ENCODE assay signal across 12 cellular contexts in genomic region chr20:56515657-56516381, GRCh38. TPM values are rescaled to one million over a fixed set of nuclear protein-coding genes. Genes with fewer than 3 reads are reported as not detected.
DNase-seq lines count a peak whose midpoint lies in the region; ATAC-seq and TF ChIP-seq lines count a peak whose summit lies in the region.
"Had no signal": no experiment of that assay in that cellular context is flagged by ENCODE, and none has a peak within 500 bp of the region (broad histone marks: within the 10 kb centered on the region; RNA-seq: fewer than 3 reads in every experiment).

No MANE protein-coding gene starts in this region.

- H3K4me1 Mint-ChIP-seq in activated CD8-positive, alpha-beta T cell treated with anti-CD3 and anti-CD28 coated beads, Interleukin-2, amount 10 ng/mL, durations not matched to agents 7 days and 5 days (ENCODE audit: low read depth) = no peaks in the 10 kb centered on the region
- no peaks in the 10 kb centered on the region for H3K4me1 Mint-ChIP-seq in activated CD8-positive, alpha-beta T cell treated with anti-CD3 and anti-CD28 coated beads for 36 hours (ENCODE audit: low read depth)
- no peaks in the 10 kb centered on the region for H3K4me1 Mint-ChIP-seq in natural killer cell
- H3K4me1 Mint-ChIP-seq: memory B cell had no signal

- CTCF ChIA-PET in activated CD8-positive, alpha-beta T cell treated with anti-CD3 and anti-CD28 coated beads, Interleukin-2, amount 10 ng/mL, durations not matched to agents 7 days and 5 days (lab: Charles Lee) = interaction anchor here (0.7 to 1.9 kb wide), 10 partner anchors 8 to 124 kb away, joined by 3 to 8 read pairs (median 4); partner anchors contain the start of genes AURKA, CASS4, CSTF1 and RTF2
- CTCF ChIA-PET in activated CD8-positive, alpha-beta T cell treated with anti-CD3 and anti-CD28 coated beads for 36 hours (lab: Charles Lee) = interaction anchor here (0.9 to 2.1 kb wide), 7 partner anchors 8 to 120 kb away, joined by 3 to 7 read pairs (median 3); no protein-coding TSS in a partner anchor

- peaks cover 64% of the 10 kb centered on the region for H3K36me3 Mint-ChIP-seq in activated CD8-positive, alpha-beta T cell treated with anti-CD3 and anti-CD28 coated beads, Interleukin-2, amount 10 ng/mL, durations not matched to agents 7 days and 5 days (ENCODE audit: low read depth)
- H3K36me3 Mint-ChIP-seq in activated CD8-positive, alpha-beta T cell treated with anti-CD3 and anti-CD28 coated beads for 36 hours (ENCODE audit: low read depth) = peaks cover 47% of the 10 kb centered on the region
- H3K36me3 Mint-ChIP-seq in natural killer cell = peaks cover 26% of the 10 kb centered on the region

- peak overlapping the region; percentile 50 for H3K27ac Mint-ChIP-seq in activated CD8-positive, alpha-beta T cell treated with anti-CD3 and anti-CD28 coated beads, Interleukin-2, amount 10 ng/mL, durations not matched to agents 7 days and 5 days
- H3K27ac Mint-ChIP-seq in activated CD8-positive, alpha-beta T cell treated with anti-CD3 and anti-CD28 coated beads for 36 hours = no peak overlapping the region
- peak overlapping the region in 1 of 2 donors; percentile 20 for H3K27ac Mint-ChIP-seq in natural killer cell
- H3K27ac Mint-ChIP-seq: memory B cell had no signal

- peaks cover 7% of the 10 kb centered on the region for H3K9me3 Mint-ChIP-seq in activated CD8-positive, alpha-beta T cell treated with anti-CD3 and anti-CD28 coated beads, Interleukin-2, amount 10 ng/mL, durations not matched to agents 7 days and 5 days (ENCODE audit: insufficient read depth)
- H3K9me3 Mint-ChIP-seq in activated CD8-positive, alpha-beta T cell treated with anti-CD3 and anti-CD28 coated beads for 36 hours = peaks cover 14% of the 10 kb centered on the region
- peaks cover 0 to 6% of the 10 kb centered on the region in 2 donors for H3K9me3 Mint-ChIP-seq in natural killer cell

- H3K27me3 Mint-ChIP-seq in activated CD8-positive, alpha-beta T cell treated with anti-CD3 and anti-CD28 coated beads, Interleukin-2, amount 10 ng/mL, durations not matched to agents 7 days and 5 days (ENCODE audit: low read depth) = no peaks in the 10 kb centered on the region
- no peaks in the 10 kb centered on the region for H3K27me3 Mint-ChIP-seq in activated CD8-positive, alpha-beta T cell treated with anti-CD3 and anti-CD28 coated beads for 36 hours
- no peaks in the 10 kb centered on the region for H3K27me3 Mint-ChIP-seq in natural killer cell (ENCODE audit: low read depth in 2 of 2)
- H3K27me3 Mint-ChIP-seq: memory B cell had no signal

- DNase-seq in activated CD8-positive, alpha-beta T cell treated with anti-CD3 and anti-CD28 coated beads, Interleukin-2, amount 10 ng/mL, durations not matched to agents 7 days and 5 days = no peak
- no peak for DNase-seq in activated CD8-positive, alpha-beta T cell treated with anti-CD3 and anti-CD28 coated beads for 36 hours
- DNase-seq in globus pallidus (ENCODE audit: low spot score) (peak; percentile 36), substantia nigra (lab: John Stamatoyannopoulos, UW) (peak in 1 of 49 donors; percentile 16), natural killer cell (no peak), 8988T (no peak)
- DNase-seq: activated CD4-positive, CD25-positive, alpha-beta regulatory T cell treated with anti-CD3 and anti-CD28 coated beads, Interleukin-2, amount 50 U/mL, for 72 hours; cortex of kidney had no signal

- no peak for TF ChIP-seq CTCF in activated CD8-positive, alpha-beta T cell treated with anti-CD3 and anti-CD28 coated beads for 36 hours (IDR thresholded peaks at IDR 0.05)
- TF ChIP-seq CTCF in natural killer cell (IDR thresholded peaks at IDR 0.05) = no peak

- no peak for ATAC-seq in activated CD8-positive, alpha-beta T cell treated with anti-CD3 and anti-CD28 coated beads, Interleukin-2, amount 10 ng/mL, durations not matched to agents 7 days and 5 days
- ATAC-seq in activated CD8-positive, alpha-beta T cell treated with anti-CD3 and anti-CD28 coated beads for 36 hours = no peak
- ATAC-seq in SK-N-SH treated with all-trans-retinoic acid at 6 μM for 48 hours (peak; percentile 50; the same call in 1 of the 3 replicates), natural killer cell (no peak), HG02571 (IDR thresholded peaks at IDR 0.05; ENCODE audit: unreplicated experiment) (no peak)

- peak overlapping the region; percentile 76 for H3K27ac ChIP-seq in substantia nigra (ENCODE audit: low read depth, low read length, poor library complexity, severe bottlenecking)
- H3K27ac ChIP-seq: BLaER1 treated with 17β-estradiol and CSF1 and Interleukin-3, amounts not matched to agents 10 nM and 100 nM had no signal

- POLR2A ChIA-PET in activated CD8-positive, alpha-beta T cell treated with anti-CD3 and anti-CD28 coated beads, Interleukin-2, amount 10 ng/mL, durations not matched to agents 7 days and 5 days (lab: Charles Lee) = no interaction called here
- POLR2A ChIA-PET in activated CD8-positive, alpha-beta T cell treated with anti-CD3 and anti-CD28 coated beads for 36 hours (lab: Charles Lee) = no interaction called here

- H3K4me3 Mint-ChIP-seq in activated CD8-positive, alpha-beta T cell treated with anti-CD3 and anti-CD28 coated beads, Interleukin-2, amount 10 ng/mL, durations not matched to agents 7 days and 5 days = no peak overlapping the region
- H3K4me3 Mint-ChIP-seq in activated CD8-positive, alpha-beta T cell treated with anti-CD3 and anti-CD28 coated beads for 36 hours = no peak overlapping the region
- H3K4me3 Mint-ChIP-seq in natural killer cell = no peak overlapping the region
- H3K4me3 Mint-ChIP-seq: memory B cell had no signal

- intact Hi-C loops in activated CD8-positive, alpha-beta T cell treated with anti-CD3 and anti-CD28 coated beads for 36 hours (cut with micrococcal nuclease) = no loop called here
- intact Hi-C loops in natural killer cell (cut with micrococcal nuclease) = loop anchor here (1.0 kb wide), 1 partner anchor 116 kb away; no protein-coding TSS in a partner anchor

TF ChIP-seq in SK-N-SH treated with all-trans-retinoic acid at 6 μM for 48 hours, 23 proteins besides CTCF, POLR2A, EP300 and RAD21:
- no peak for TF ChIP-seq ESRRG (CRISPR knock-in tag; IDR thresholded peaks at IDR 0.05)
- no peak for TF ChIP-seq RARB (CRISPR knock-in tag; IDR thresholded peaks at IDR 0.05)
- no peak for TF ChIP-seq CSRNP3 (CRISPR knock-in tag; IDR thresholded peaks at IDR 0.05)
- TF ChIP-seq POU6F1 (CRISPR knock-in tag; IDR thresholded peaks at IDR 0.05; ENCODE audit: borderline replicate concordance, low read depth) = no peak
- no peak for TF ChIP-seq TOX (CRISPR knock-in tag; IDR thresholded peaks at IDR 0.05; ENCODE audit: borderline replicate concordance)

RNA-seq across cellular contexts. Expression of gene FAM209A, which starts 8.7 kb away (rescaled TPM):
- total RNA-seq in activated CD8-positive, alpha-beta T cell treated with anti-CD3 and anti-CD28 coated beads, Interleukin-2, amount 10 ng/mL, durations not matched to agents 7 days and 5 days = 1 to 10 TPM; 1.6 to 2.1 TPM
- 1 to 10 TPM in 1 of 2 experiments, under 1 TPM in 1; 0.83 to 1.1 TPM for total RNA-seq in activated CD8-positive, alpha-beta T cell treated with anti-CD3 and anti-CD28 coated beads for 36 hours
- total RNA-seq in natural killer cell = 1 to 10 TPM; 4.0 to 5.6 (median 5.4) TPM

RNA-seq across cellular contexts. Expression of gene FAM209B, which starts 17.2 kb away (rescaled TPM):
- total RNA-seq in activated CD8-positive, alpha-beta T cell treated with anti-CD3 and anti-CD28 coated beads, Interleukin-2, amount 10 ng/mL, durations not matched to agents 7 days and 5 days = 1 to 10 TPM in 1 of 2 experiments, under 1 TPM in 1; 0.45 to 1.1 TPM
- 1 to 10 TPM in 1 of 2 experiments, not detected in 1; 1.0 TPM for total RNA-seq in activated CD8-positive, alpha-beta T cell treated with anti-CD3 and anti-CD28 coated beads for 36 hours
- total RNA-seq in natural killer cell = 1 to 10 TPM; 2.0 to 3.3 (median 3.1) TPM

RNA-seq across cellular contexts. Expression of gene RTF2, which starts 47.4 kb away (rescaled TPM):
- total RNA-seq in activated CD8-positive, alpha-beta T cell treated with anti-CD3 and anti-CD28 coated beads, Interleukin-2, amount 10 ng/mL, durations not matched to agents 7 days and 5 days = 100 to 1,000 TPM; 118 to 125 TPM
- total RNA-seq in activated CD8-positive, alpha-beta T cell treated with anti-CD3 and anti-CD28 coated beads for 36 hours = 10 to 100 TPM; 72.0 to 76.7 TPM
- total RNA-seq in natural killer cell = 10 to 100 TPM; 81.5 to 89.1 (median 83.4) TPM
